ENCODE assay signal across 35 cellular contexts in genomic region chr1:75126611-75127101, GRCh38. TPM values are rescaled to one million over a fixed set of nuclear protein-coding genes. Genes with fewer than 3 reads are reported as not detected.
"Had no signal": no experiment of that assay in that cellular context is flagged by ENCODE, and none has a peak within 500 bp of the region (broad histone marks: within the 10 kb centered on the region; RNA-seq: fewer than 3 reads in every experiment).

No MANE protein-coding gene starts in this region.

- H3K4me1 Mint-ChIP-seq: activated B cell treated with CpG ODN at 0.5 μM for 24 hours; activated CD4-positive, alpha-beta memory T cell treated with anti-CD3 and anti-CD28 coated beads, Interleukin-2, amount 10 ng/mL, durations not matched to agents 7 days and 5 days; activated CD4-positive, alpha-beta T cell treated with anti-CD3 and anti-CD28 coated beads for 36 hours; activated CD4-positive, alpha-beta T cell treated with anti-CD3 and anti-CD28 coated beads, Interleukin-2, amount 10 ng/mL, durations not matched to agents 7 days and 5 days; activated CD8-positive, alpha-beta memory T cell treated with anti-CD3 and anti-CD28 coated beads, Interleukin-2, amount 10 ng/mL, durations not matched to agents 7 days and 5 days; activated T-helper 17 cell treated with anti-CD3 and anti-CD28 coated beads, Interleukin-2, amount 50 U/mL, for 72 hours had no signal

- H3K4me3 ChIP-seq: adrenal gland, body of pancreas, breast epithelium had no signal

- H3K27ac Mint-ChIP-seq: activated B cell treated with CpG ODN at 0.5 μM for 24 hours; activated CD4-positive, alpha-beta memory T cell treated with anti-CD3 and anti-CD28 coated beads, Interleukin-2, amount 10 ng/mL, durations not matched to agents 7 days and 5 days; activated CD4-positive, alpha-beta T cell treated with anti-CD3 and anti-CD28 coated beads for 36 hours; activated CD4-positive, alpha-beta T cell treated with anti-CD3 and anti-CD28 coated beads, Interleukin-2, amount 10 ng/mL, durations not matched to agents 7 days and 5 days; activated CD8-positive, alpha-beta memory T cell treated with anti-CD3 and anti-CD28 coated beads, Interleukin-2, amount 10 ng/mL, durations not matched to agents 7 days and 5 days; activated CD8-positive, alpha-beta T cell treated with anti-CD3 and anti-CD28 coated beads, Interleukin-2, amount 10 ng/mL, durations not matched to agents 7 days and 5 days; activated naive CD4-positive, alpha-beta T cell treated with anti-CD3 and anti-CD28 coated beads, Interleukin-2, amount 50 U/mL, for 72 hours; activated naive CD8-positive, alpha-beta T cell treated with anti-CD3 and anti-CD28 coated beads for 36 hours; activated T-cell treated with anti-CD3 and anti-CD28 coated beads, Interleukin-2, amount 50 U/mL, for 72 hours; activated T-helper 1 cell treated with anti-CD3 and anti-CD28 coated beads, Interleukin-12 subunit alpha, Interleukin-12 subunit beta, Interleukin-2, Interleukin-4 antibody, amounts not matched to agents 30 ng/mL and 10 ng/mL and 1 ng/mL, durations not matched to agents 14 hours and 24 hours and 36 hours; activated T-helper 17 cell treated with anti-CD3 and anti-CD28 coated beads, Interleukin-2, amount 50 U/mL, for 72 hours; T-helper 1 cell treated with Interleukin-12 subunit alpha and Interleukin-12 subunit beta and Interleukin-4 antibody, amounts not matched to agents 30 μg/mL and 1 μg/mL, for 36 hours; T-helper 2 cell treated with Interferon-gamma antibody and Interleukin-4, amounts not matched to agents 5 μg/mL and 100 μg/mL, for 36 hours had no signal

- H3K9me3 Mint-ChIP-seq: activated B cell treated with CpG ODN at 0.5 μM for 24 hours; activated CD4-positive, alpha-beta memory T cell treated with anti-CD3 and anti-CD28 coated beads, Interleukin-2, amount 10 ng/mL, durations not matched to agents 7 days and 5 days; T-helper 2 cell treated with Interferon-gamma antibody and Interleukin-4, amounts not matched to agents 5 μg/mL and 100 μg/mL, for 36 hours had no signal

- H3K4me1 ChIP-seq: adrenal gland, breast epithelium had no signal

- H3K9me3 ChIP-seq: adrenal gland, body of pancreas had no signal

- H3K36me3 ChIP-seq: adrenal gland, brain microvascular endothelial cell, breast epithelium had no signal

- H3K4me3 Mint-ChIP-seq: activated B cell treated with CpG ODN at 0.5 μM for 24 hours; activated CD4-positive, alpha-beta memory T cell treated with anti-CD3 and anti-CD28 coated beads, Interleukin-2, amount 10 ng/mL, durations not matched to agents 7 days and 5 days; activated CD4-positive, alpha-beta T cell treated with anti-CD3 and anti-CD28 coated beads for 36 hours; activated CD4-positive, alpha-beta T cell treated with anti-CD3 and anti-CD28 coated beads, Interleukin-2, amount 10 ng/mL, durations not matched to agents 7 days and 5 days; activated CD8-positive, alpha-beta memory T cell treated with anti-CD3 and anti-CD28 coated beads, Interleukin-2, amount 10 ng/mL, durations not matched to agents 7 days and 5 days; activated CD8-positive, alpha-beta T cell treated with anti-CD3 and anti-CD28 coated beads, Interleukin-2, amount 10 ng/mL, durations not matched to agents 7 days and 5 days; activated naive CD8-positive, alpha-beta T cell treated with anti-CD3 and anti-CD28 coated beads for 36 hours; activated T-cell treated with anti-CD3 and anti-CD28 coated beads, Interleukin-2, amount 50 U/mL, for 4 hours; activated T-cell treated with anti-CD3 and anti-CD28 coated beads, Interleukin-2, amount 50 U/mL, for 72 hours; activated T-helper 1 cell treated with anti-CD3 and anti-CD28 coated beads, Interleukin-12 subunit alpha, Interleukin-12 subunit beta, Interleukin-2, Interleukin-4 antibody, amounts not matched to agents 30 ng/mL and 10 ng/mL and 1 ng/mL, durations not matched to agents 14 hours and 24 hours and 36 hours; activated T-helper 17 cell treated with anti-CD3 and anti-CD28 coated beads, Interleukin-2, amount 50 U/mL, for 72 hours; T-helper 1 cell treated with Interleukin-12 subunit alpha and Interleukin-12 subunit beta and Interleukin-4 antibody, amounts not matched to agents 30 μg/mL and 1 μg/mL, for 36 hours; T-helper 2 cell treated with Interferon-gamma antibody and Interleukin-4, amounts not matched to agents 5 μg/mL and 100 μg/mL, for 36 hours had no signal

- H3K36me3 Mint-ChIP-seq: activated CD8-positive, alpha-beta memory T cell treated with anti-CD3 and anti-CD28 coated beads, Interleukin-2, amount 10 ng/mL, durations not matched to agents 7 days and 5 days had no signal

- DNase-seq: activated B cell treated with CpG ODN at 0.5 μM for 24 hours; activated CD4-positive, alpha-beta memory T cell treated with anti-CD3 and anti-CD28 coated beads, Interleukin-2, amount 10 ng/mL, durations not matched to agents 7 days and 5 days; activated CD4-positive, alpha-beta T cell treated with anti-CD3 and anti-CD28 coated beads for 1 hour; activated CD4-positive, alpha-beta T cell treated with anti-CD3 and anti-CD28 coated beads for 36 hours; activated CD4-positive, alpha-beta T cell treated with anti-CD3 and anti-CD28 coated beads for 48 hours; activated CD4-positive, alpha-beta T cell treated with anti-CD3 and anti-CD28 coated beads, Interleukin-2, amount 10 ng/mL, durations not matched to agents 7 days and 5 days; activated CD4-positive, alpha-beta T cell treated with anti-CD3 and anti-CD28 coated beads, Interleukin-2, amount 50 U/mL, for 48 hours; activated CD8-positive, alpha-beta memory T cell treated with anti-CD3 and anti-CD28 coated beads for 24 hours; activated CD8-positive, alpha-beta memory T cell treated with anti-CD3 and anti-CD28 coated beads, Interleukin-2, amount 10 ng/mL, durations not matched to agents 7 days and 5 days; activated CD8-positive, alpha-beta memory T cell treated with anti-CD3 and anti-CD28 coated beads, Interleukin-2, amount 50 U/mL, for 48 hours; activated CD8-positive, alpha-beta T cell treated with anti-CD3 and anti-CD28 coated beads, Interleukin-2, amount 10 ng/mL, durations not matched to agents 7 days and 5 days; activated effector memory CD4-positive, alpha-beta T cell treated with anti-CD3 and anti-CD28 coated beads, Interleukin-2, amount 50 U/mL, for 16 hours; activated gamma-delta T cell treated with Interleukin-2 at 50 U/mL for 16 hours; activated naive CD4-positive, alpha-beta T cell; activated naive CD4-positive, alpha-beta T cell treated with anti-CD3 and anti-CD28 coated beads, Interleukin-2, amount 50 U/mL, for 16 hours; activated naive CD8-positive, alpha-beta T cell treated with anti-CD3 and anti-CD28 coated beads for 36 hours; activated T-cell treated with anti-CD3 and anti-CD28 coated beads, Interleukin-2, amount 50 U/mL, for 4 hours; activated T-cell treated with anti-CD3 and anti-CD28 coated beads, Interleukin-2, amount 50 U/mL, for 72 hours; adrenal gland; amniotic stem cell; aorta; body of pancreas; brain microvascular endothelial cell; central memory CD4-positive, alpha-beta T cell; T-helper 1 cell; T-helper 2 cell; T-helper 9 cell had no signal

- H3K27ac ChIP-seq: adrenal gland, body of pancreas, brain microvascular endothelial cell, breast epithelium, VCaP had no signal

- ATAC-seq: activated CD4-positive, alpha-beta T cell treated with anti-CD3 and anti-CD28 coated beads for 36 hours; activated CD8-positive, alpha-beta memory T cell treated with anti-CD3 and anti-CD28 coated beads, Interleukin-2, amount 10 ng/mL, durations not matched to agents 7 days and 5 days; activated CD8-positive, alpha-beta T cell treated with anti-CD3 and anti-CD28 coated beads, Interleukin-2, amount 10 ng/mL, durations not matched to agents 7 days and 5 days; activated naive CD4-positive, alpha-beta T cell treated with anti-CD3 and anti-CD28 coated beads, Interleukin-2, amount 50 U/mL, for 72 hours; activated T-cell treated with anti-CD3 and anti-CD28 coated beads, Interleukin-2, amount 50 U/mL, for 4 hours; activated T-cell treated with anti-CD3 and anti-CD28 coated beads, Interleukin-2, amount 50 U/mL, for 72 hours; activated T-helper 17 cell treated with anti-CD3 and anti-CD28 coated beads, Interleukin-2, amount 50 U/mL, for 72 hours; body of pancreas had no signal

RNA-seq across cellular contexts. Expression of gene LHX8, which starts 7.5 kb away (rescaled TPM):
- total RNA-seq: activated B cell treated with CpG ODN at 0.5 μM for 24 hours; activated CD4-positive, alpha-beta memory T cell treated with anti-CD3 and anti-CD28 coated beads, Interleukin-2, amount 10 ng/mL, durations not matched to agents 7 days and 5 days; activated CD4-positive, alpha-beta T cell treated with anti-CD3 and anti-CD28 coated beads for 36 hours; activated CD4-positive, alpha-beta T cell treated with anti-CD3 and anti-CD28 coated beads, Interleukin-2, amount 10 ng/mL, durations not matched to agents 7 days and 5 days; activated CD8-positive, alpha-beta memory T cell treated with anti-CD3 and anti-CD28 coated beads, Interleukin-2, amount 10 ng/mL, durations not matched to agents 7 days and 5 days; activated CD8-positive, alpha-beta T cell treated with anti-CD3 and anti-CD28 coated beads, Interleukin-2, amount 10 ng/mL, durations not matched to agents 7 days and 5 days; activated naive CD4-positive, alpha-beta T cell treated with anti-CD3 and anti-CD28 coated beads, Interleukin-2, amount 50 U/mL, for 72 hours; activated naive CD8-positive, alpha-beta T cell treated with anti-CD3 and anti-CD28 coated beads for 36 hours; activated T-cell treated with anti-CD3 and anti-CD28 coated beads, Interleukin-2, amount 50 U/mL, for 4 hours; activated T-cell treated with anti-CD3 and anti-CD28 coated beads, Interleukin-2, amount 50 U/mL, for 72 hours; activated T-helper 1 cell treated with anti-CD3 and anti-CD28 coated beads, Interleukin-12 subunit alpha, Interleukin-12 subunit beta, Interleukin-2, Interleukin-4 antibody, amounts not matched to agents 30 ng/mL and 10 ng/mL and 1 ng/mL, durations not matched to agents 14 hours and 24 hours and 36 hours; activated T-helper 17 cell treated with anti-CD3 and anti-CD28 coated beads, Interleukin-2, amount 50 U/mL, for 72 hours; adrenal gland; aorta; body of pancreas; breast epithelium; cardiac septum had no signal
